Comparison of ENCODE assay signal across 17 cellular contexts in genomic region chr16:85353839-85354622, GRCh38.
DNase-seq lines count a peak whose midpoint lies in the region; ATAC-seq, FAIRE-seq and TF ChIP-seq lines count a peak whose summit lies in the region.
"Had no signal": no experiment of that assay in that cellular context is flagged by ENCODE, and none has a peak within 500 bp of the region (broad histone marks: within the 10 kb centered on the region; RNA-seq: fewer than 3 reads in every experiment).

No MANE protein-coding gene starts in this region.

- H2BK120ac ChIP-seq in mesenchymal stem cell (ENCODE audit: low read depth, low read length) = peak overlapping the region; percentile 98

- H3K79me2 ChIP-seq in K562 (ENCODE audit: control insufficient read depth, insufficient read depth, low read length) = peaks cover 13% of the 10 kb centered on the region

- no peaks in the 10 kb centered on the region for H3K9me3 Mint-ChIP-seq in type B pancreatic cell
- H3K9me3 Mint-ChIP-seq in activated CD8-positive, alpha-beta T cell treated with anti-CD3 and anti-CD28 coated beads for 36 hours = peaks cover 4% of the 10 kb centered on the region
- H3K9me3 Mint-ChIP-seq: activated CD4-positive, alpha-beta memory T cell treated with anti-CD3 and anti-CD28 coated beads, Interleukin-2, amount 10 ng/mL, durations not matched to agents 7 days and 5 days; central memory CD8-positive, alpha-beta T cell had no signal

- H3K18ac ChIP-seq in mesenchymal stem cell (ENCODE audit: low read depth in 1 of 2, low read length in 2 of 2) = peak overlapping the region; percentile 93 to 96

- peak overlapping the region; percentile 51 for H2AK5ac ChIP-seq in mesenchymal stem cell (ENCODE audit: low read length, severe bottlenecking)

- peaks cover 22% of the 10 kb centered on the region for H3K79me1 ChIP-seq in mesenchymal stem cell (replicated peaks; ENCODE audit: low read length, poor library complexity, severe bottlenecking)

- TF ChIP-seq RAD21 in K562 (CRISPR knock-in tag; conservative IDR thresholded peaks at IDR 0.05 in 1 of 2, IDR thresholded peaks at IDR 0.05 in 1 of 2) = no peak

- peak overlapping the region; percentile 89 for H4K8ac ChIP-seq in mesenchymal stem cell (ENCODE audit: low read length)

- peak; percentile 54 for DNase-seq in SIG-M5 treated with dmso at 0.1 percent for 504 hours (lab: John Stamatoyannopoulos, UW; ENCODE audit: unreplicated experiment)
- DNase-seq in SIG-M5 (lab: John Stamatoyannopoulos, UW) = no peak
- no peak for DNase-seq in K562 (ENCODE audit: extremely low read depth in 1 of 4, low spot score in 3 of 4)
- no peak for DNase-seq in mesenchymal stem cell
- DNase-seq in type B pancreatic cell (ENCODE audit: extremely low spot score, unreplicated experiment) = no peak
- no peak for DNase-seq in occipital lobe (lab: John Stamatoyannopoulos, UW)
- DNase-seq in activated CD8-positive, alpha-beta T cell treated with anti-CD3 and anti-CD28 coated beads for 36 hours = no peak
- DNase-seq in substantia nigra (lab: John Stamatoyannopoulos, UW) = no peak
- DNase-seq: activated CD4-positive, alpha-beta memory T cell treated with anti-CD3 and anti-CD28 coated beads, Interleukin-2, amount 10 ng/mL, durations not matched to agents 7 days and 5 days; activated gamma-delta T cell; erythroblast; naive B cell; NCI-H1436 treated with DMSO at 0.1 percent for 48 hours; T-helper 2 cell; uterus had no signal

- intact Hi-C loops in K562 (cut with micrococcal nuclease) = loop anchor here (2.0 kb wide), 1 partner anchor 29 kb away; no protein-coding TSS in a partner anchor
- intact Hi-C loops in activated CD8-positive, alpha-beta T cell treated with anti-CD3 and anti-CD28 coated beads for 36 hours (cut with micrococcal nuclease) = no loop called here

- no peaks in the 10 kb centered on the region; the same call in 1 of the 2 replicates for H3K9me3 ChIP-seq in K562 (replicated peaks; ENCODE audit: control insufficient read depth, insufficient read depth, low read depth, low read length)
- no peaks in the 10 kb centered on the region for H3K9me3 ChIP-seq in mesenchymal stem cell (ENCODE audit: control insufficient read depth, low read length)
- H3K9me3 ChIP-seq: uterus had no signal

- H3K14ac ChIP-seq in mesenchymal stem cell (ENCODE audit: low read length in 2 of 2) = peak overlapping the region in 1 of 2 experiments; percentile 12

- H3K4me3 ChIP-seq in K562 = no peak overlapping the region
- no peak overlapping the region for H3K4me3 ChIP-seq in mesenchymal stem cell (ENCODE audit: insufficient read depth in 1 of 2, low read depth in 1 of 2, low read length in 2 of 2)
- H3K4me3 ChIP-seq: uterus had no signal

- H3K23ac ChIP-seq in mesenchymal stem cell (ENCODE audit: low read length in 2 of 2) = peak overlapping the region in 1 of 2 experiments; percentile 67

- H2AFZ ChIP-seq in K562 (ENCODE audit: low read depth, low read length) = no peak overlapping the region
- H2AFZ ChIP-seq in mesenchymal stem cell (ENCODE audit: low read depth, low read length) = no peak overlapping the region

- TF ChIP-seq EP300 in K562 (IDR thresholded peaks at IDR 0.05; ENCODE audit: low read length) = no peak

- peak overlapping the region; percentile 70 to 93 for H2BK12ac ChIP-seq in mesenchymal stem cell (ENCODE audit: low read length in 2 of 2)

- no peaks in the 10 kb centered on the region for H3K27me3 Mint-ChIP-seq in type B pancreatic cell
- H3K27me3 Mint-ChIP-seq in activated CD8-positive, alpha-beta T cell treated with anti-CD3 and anti-CD28 coated beads for 36 hours = no peaks in the 10 kb centered on the region
- H3K27me3 Mint-ChIP-seq: central memory CD8-positive, alpha-beta T cell had no signal

- 0 out of 3 replicates have a peak overlapping the region, but pooled peaks have one; percentile 8 for H3K27ac ChIP-seq in K562 (ENCODE audit: extremely low read depth, low read depth, low read length)
- H3K27ac ChIP-seq in mesenchymal stem cell (ENCODE audit: low read length, poor library complexity, severe bottlenecking) = peak overlapping the region; percentile 56
- H3K27ac ChIP-seq in substantia nigra (ENCODE audit: low read depth, low read length, poor library complexity, severe bottlenecking) = no peak overlapping the region
- H3K27ac ChIP-seq: uterus had no signal

- no peaks in the 10 kb centered on the region for H3K9me1 ChIP-seq in K562 (ENCODE audit: control insufficient read depth, insufficient read depth, low read length)

- H3K4me1 Mint-ChIP-seq in type B pancreatic cell (ENCODE audit: unreplicated experiment) = peaks cover 65% of the 10 kb centered on the region
- H3K4me1 Mint-ChIP-seq in activated CD8-positive, alpha-beta T cell treated with anti-CD3 and anti-CD28 coated beads for 36 hours (ENCODE audit: low read depth) = no peaks in the 10 kb centered on the region
- H3K4me1 Mint-ChIP-seq: activated CD4-positive, alpha-beta memory T cell treated with anti-CD3 and anti-CD28 coated beads, Interleukin-2, amount 10 ng/mL, durations not matched to agents 7 days and 5 days; central memory CD8-positive, alpha-beta T cell; naive B cell had no signal

- no peak for ATAC-seq in K562
- ATAC-seq in activated CD8-positive, alpha-beta T cell treated with anti-CD3 and anti-CD28 coated beads for 36 hours = no peak

- peak overlapping the region; percentile 95 for H3K27ac Mint-ChIP-seq in type B pancreatic cell
- H3K27ac Mint-ChIP-seq in activated CD8-positive, alpha-beta T cell treated with anti-CD3 and anti-CD28 coated beads for 36 hours = no peak overlapping the region
- H3K27ac Mint-ChIP-seq: activated CD4-positive, alpha-beta memory T cell treated with anti-CD3 and anti-CD28 coated beads, Interleukin-2, amount 10 ng/mL, durations not matched to agents 7 days and 5 days had no signal

- H3K36me3 ChIP-seq in K562 (ENCODE audit: control insufficient read depth, insufficient read depth, low read length) (no peaks in the 10 kb centered on the region), mesenchymal stem cell (ENCODE audit: control insufficient read depth in 1 of 2, insufficient read depth in 2 of 2, low read depth in 1 of 2, low read length in 2 of 2) (peaks cover 4 to 7% of the 10 kb centered on the region in 2 experiments)
- H3K36me3 ChIP-seq: uterus had no signal

- CTCF ChIA-PET in K562 (lab: Yijun Ruan, JAX; ENCODE audit: low intra/inter-chr PET ratio) = no interaction called here
- CTCF ChIA-PET in activated CD8-positive, alpha-beta T cell treated with anti-CD3 and anti-CD28 coated beads for 36 hours (lab: Charles Lee) = no interaction called here

- peak overlapping the region; percentile 99 for H4K91ac ChIP-seq in mesenchymal stem cell (ENCODE audit: low read length)

- H2BK5ac ChIP-seq in mesenchymal stem cell (ENCODE audit: low read depth, low read length, poor library complexity, severe bottlenecking) = peak overlapping the region; percentile 2

- H2BK15ac ChIP-seq in mesenchymal stem cell (ENCODE audit: low read depth, poor library complexity, severe bottlenecking) = peak overlapping the region; percentile 39

- H3K36me3 Mint-ChIP-seq in type B pancreatic cell = peaks cover 13% of the 10 kb centered on the region
- no peaks in the 10 kb centered on the region for H3K36me3 Mint-ChIP-seq in activated CD8-positive, alpha-beta T cell treated with anti-CD3 and anti-CD28 coated beads for 36 hours (ENCODE audit: low read depth)

- no peaks in the 10 kb centered on the region for H3K27me3 ChIP-seq in K562 (ENCODE audit: control insufficient read depth in 2 of 2, insufficient read depth in 2 of 2, low read length in 2 of 2)
- no peaks in the 10 kb centered on the region for H3K27me3 ChIP-seq in mesenchymal stem cell (ENCODE audit: control insufficient read depth in 1 of 2, insufficient read depth in 1 of 2, low read length in 2 of 2)
- H3K27me3 ChIP-seq: uterus had no signal

- 87% methylated on average over 14 of the region's 14 CpGs for WGBS in K562 (ENCODE audit: insufficient coverage, low coverage, missing lambda C conversion rate)
- WGBS in mesenchymal stem cell = 36% methylated on average over 14 of the region's 14 CpGs

- H3K9ac ChIP-seq in K562 (ENCODE audit: insufficient read depth in 1 of 2, low read depth in 2 of 2, low read length in 2 of 2) = peak overlapping the region in 1 of 2 experiments; percentile 83; a peak in 2 of 4 replicates
- H3K9ac ChIP-seq in mesenchymal stem cell (ENCODE audit: low read length) = peak overlapping the region; percentile 4

- POLR2A ChIA-PET in K562 (lab: Yijun Ruan, JAX) = interaction anchor here (0.5 to 1.6 kb wide), 7 partner anchors 12 to 817 kb away, joined by 3 to 7 read pairs (median 3); no protein-coding TSS in a partner anchor
- POLR2A ChIA-PET in activated CD8-positive, alpha-beta T cell treated with anti-CD3 and anti-CD28 coated beads for 36 hours (lab: Charles Lee) = interaction anchor here (0.8 kb wide), 1 partner anchor 106 kb away, joined by 3 read pairs; no protein-coding TSS in a partner anchor

- in situ Hi-C loops in K562 (cut with MboI) = no loop called here

- peak overlapping the region; percentile 54 to 97 for H3K4ac ChIP-seq in mesenchymal stem cell (ENCODE audit: low read depth in 1 of 2, low read length in 2 of 2)

- H4K20me1 ChIP-seq in K562 (replicated peaks; ENCODE audit: control insufficient read depth, insufficient read depth, low read length) = no peaks in the 10 kb centered on the region; the same call in 1 of the 2 replicates

- TF ChIP-seq POLR2A in K562 (conservative IDR thresholded peaks at IDR 0.05) = no peak

- H3K4me3 Mint-ChIP-seq in type B pancreatic cell = peak overlapping the region; percentile 61
- no peak overlapping the region for H3K4me3 Mint-ChIP-seq in activated CD8-positive, alpha-beta T cell treated with anti-CD3 and anti-CD28 coated beads for 36 hours
- H3K4me3 Mint-ChIP-seq: activated CD4-positive, alpha-beta memory T cell treated with anti-CD3 and anti-CD28 coated beads, Interleukin-2, amount 10 ng/mL, durations not matched to agents 7 days and 5 days; central memory CD8-positive, alpha-beta T cell; naive B cell had no signal

- no TSS peak for BruUV-seq in K562 (replicated peaks; lab: Mats Ljungman, UMichigan)

- H3K4me1 ChIP-seq in K562 (replicated peaks in 1 of 2; ENCODE audit: control insufficient read depth in 2 of 2, insufficient read depth in 2 of 2, low read length in 2 of 2) (peaks cover 45 to 69% of the 10 kb centered on the region in 2 experiments), mesenchymal stem cell (ENCODE audit: control insufficient read depth, insufficient read depth, low read depth, low read length) (peaks cover 31% of the 10 kb centered on the region)

- TF ChIP-seq CTCF in K562 (IDR thresholded peaks at IDR 0.05 in 2 of 3, conservative IDR thresholded peaks at IDR 0.05 in 1 of 3; ENCODE audit: insufficient read depth in 2 of 3, low read depth in 1 of 3, low read length in 3 of 3) (no peak), type B pancreatic cell (conservative IDR thresholded peaks at IDR 0.05) (no peak)
- TF ChIP-seq CTCF in activated CD8-positive, alpha-beta T cell treated with anti-CD3 and anti-CD28 coated beads for 36 hours (IDR thresholded peaks at IDR 0.05) = no peak

- no peak for FAIRE-seq in K562 (lab: Jason Lieb, UNC)
- FAIRE-seq: A204.1 had no signal

- H3K4me2 ChIP-seq in K562 (ENCODE audit: insufficient read depth, low read length) = no peak overlapping the region
- H3K4me2 ChIP-seq in mesenchymal stem cell (ENCODE audit: low read length, poor library complexity, severe bottlenecking) = no peak overlapping the region
